In genomic region chr2:169107645-169108044, GRCh38 we compare ENCODE assay signal across 9 cellular contexts. TPM values are rescaled to one million over a fixed set of nuclear protein-coding genes. Genes with fewer than 3 reads are reported as not detected.
DNase-seq lines count a peak whose midpoint lies in the region; ATAC-seq, FAIRE-seq and TF ChIP-seq lines count a peak whose summit lies in the region.
"Had no signal": no experiment of that assay in that cellular context is flagged by ENCODE, and none has a peak within 500 bp of the region (broad histone marks: within the 10 kb centered on the region; RNA-seq: fewer than 3 reads in every experiment).

No MANE protein-coding gene starts in this region.

- H3K36me3 Mint-ChIP-seq in Caco-2 (ENCODE audit: insufficient read depth, unreplicated experiment): no peaks in the 10 kb centered on the region
- H3K36me3 Mint-ChIP-seq in type B pancreatic cell: no peaks in the 10 kb centered on the region

- POLR2A ChIA-PET in K562 (lab: Yijun Ruan, JAX): interaction anchor here (1.3 kb wide), 2 partner anchors 12 kb away, joined by 4 read pairs; no protein-coding TSS in a partner anchor
- POLR2A ChIA-PET in Caco-2 (lab: Charles Lee): no interaction called here

- no peak overlapping the region for H2AFZ ChIP-seq in K562 (ENCODE audit: low read depth, low read length)
- H2AFZ ChIP-seq: GM23248 had no signal

- no peaks in the 10 kb centered on the region for H3K27me3 ChIP-seq in K562 (ENCODE audit: control insufficient read depth in 2 of 2, insufficient read depth in 2 of 2, low read length in 2 of 2)
- no peaks in the 10 kb centered on the region; the same call in 1 of the 2 replicates for H3K27me3 ChIP-seq in Caco-2 (replicated peaks; ENCODE audit: control insufficient read depth, insufficient read depth, low read length)

- H3K36me3 ChIP-seq in K562 (ENCODE audit: control insufficient read depth, insufficient read depth, low read length) (no peaks in the 10 kb centered on the region), Caco-2 (ENCODE audit: control insufficient read depth, insufficient read depth, low read length) (no peaks in the 10 kb centered on the region)

- H3K27me3 Mint-ChIP-seq in Caco-2 (ENCODE audit: insufficient read depth, unreplicated experiment) (peaks cover 14% of the 10 kb centered on the region), type B pancreatic cell (peaks cover 38% of the 10 kb centered on the region)

- H3K27ac ChIP-seq in K562 (ENCODE audit: extremely low read depth, low read depth, low read length): no peak overlapping the region
- H3K27ac ChIP-seq: GM23248 had no signal

- no peak for FAIRE-seq in K562 (lab: Jason Lieb, UNC)

- no peak overlapping the region for H3K4me2 ChIP-seq in K562 (ENCODE audit: insufficient read depth, low read length)

- no peaks in the 10 kb centered on the region for H3K79me2 ChIP-seq in K562 (ENCODE audit: control insufficient read depth, insufficient read depth, low read length)

- no peak for DNase-seq in K562 (ENCODE audit: extremely low read depth in 1 of 4, low spot score in 3 of 4)
- no peak for DNase-seq in Caco-2
- DNase-seq in type B pancreatic cell (ENCODE audit: extremely low spot score, unreplicated experiment): no peak
- no peak for DNase-seq in NCI-H2107 treated with DMSO at 0.1 percent for 48 hours (lab: John Stamatoyannopoulos, UW; ENCODE audit: unreplicated experiment)
- DNase-seq in inferior parietal cortex (ENCODE audit: extremely low spot score): no peak
- DNase-seq: GM23248 had no signal

- TF ChIP-seq RAD21 in K562 (CRISPR knock-in tag; conservative IDR thresholded peaks at IDR 0.05 in 1 of 2, IDR thresholded peaks at IDR 0.05 in 1 of 2): 0 out of 4 replicates have a peak, but pooled peaks of 1 of the 2 experiments have one; percentile 3

- H3K9me3 Mint-ChIP-seq in Caco-2 (ENCODE audit: unreplicated experiment) (no peaks in the 10 kb centered on the region), type B pancreatic cell (no peaks in the 10 kb centered on the region)

- TF ChIP-seq EP300 in K562 (IDR thresholded peaks at IDR 0.05; ENCODE audit: low read length): no peak

- CTCF ChIA-PET in K562 (lab: Yijun Ruan, JAX; ENCODE audit: low intra/inter-chr PET ratio) (interaction anchor here (0.7 to 2.9 kb wide), 2 partner anchors 114 to 168 kb away, joined by 4 to 10 read pairs; no protein-coding TSS in a partner anchor), Caco-2 (lab: Charles Lee) (no interaction called here)

- in situ Hi-C loops in K562 (cut with MboI): no loop called here

- H3K4me3 Mint-ChIP-seq in Caco-2 (ENCODE audit: unreplicated experiment) (no peak overlapping the region), type B pancreatic cell (no peak overlapping the region)

- TF ChIP-seq CTCF in K562 (IDR thresholded peaks at IDR 0.05 in 2 of 3, conservative IDR thresholded peaks at IDR 0.05 in 1 of 3; ENCODE audit: insufficient read depth in 2 of 3, low read depth in 1 of 3, low read length in 3 of 3) (no peak), Caco-2 (IDR thresholded peaks at IDR 0.05; ENCODE audit: insufficient read depth in 1 of 2, low read depth in 1 of 2, low read length in 1 of 2, severe bottlenecking in 1 of 2, unreplicated experiment in 1 of 2) (no peak), type B pancreatic cell (conservative IDR thresholded peaks at IDR 0.05) (no peak)

- H3K27ac Mint-ChIP-seq in Caco-2 (ENCODE audit: unreplicated experiment) (no peak overlapping the region), type B pancreatic cell (no peak overlapping the region)

- BruUV-seq in K562 (replicated peaks; lab: Mats Ljungman, UMichigan) (no TSS peak), Caco-2 (replicated peaks; lab: Mats Ljungman, UMichigan) (no TSS peak)

- intact Hi-C loops in K562 (cut with micrococcal nuclease) (loop anchor here (2.0 to 5.0 kb wide), 2 partner anchors 75 to 169 kb away; partner anchors contain the start of gene ABCB11), Caco-2 (cut with micrococcal nuclease; ENCODE audit: unreplicated experiment) (loop anchor here (5.0 kb wide), 1 partner anchor 170 kb away; no protein-coding TSS in a partner anchor)

- H3K9me1 ChIP-seq in K562 (ENCODE audit: control insufficient read depth, insufficient read depth, low read length): no peaks in the 10 kb centered on the region

- TF ChIP-seq POLR2A in K562 (conservative IDR thresholded peaks at IDR 0.05): no peak

- no peaks in the 10 kb centered on the region for H3K9me3 ChIP-seq in K562 (replicated peaks; ENCODE audit: control insufficient read depth, insufficient read depth, low read depth, low read length)
- no peaks in the 10 kb centered on the region for H3K9me3 ChIP-seq in Caco-2

- 61% methylated on average over 2 of the region's 2 CpGs for WGBS in K562 (ENCODE audit: insufficient coverage, low coverage, missing lambda C conversion rate)

- peaks cover 5% of the 10 kb centered on the region for H3K4me1 Mint-ChIP-seq in Caco-2 (ENCODE audit: low read depth, unreplicated experiment)
- peaks cover 5% of the 10 kb centered on the region for H3K4me1 Mint-ChIP-seq in type B pancreatic cell (ENCODE audit: unreplicated experiment)

- H3K4me1 ChIP-seq in K562 (replicated peaks in 1 of 2; ENCODE audit: control insufficient read depth in 2 of 2, insufficient read depth in 2 of 2, low read length in 2 of 2) (peaks cover 0 to 17% of the 10 kb centered on the region in 2 experiments; a peak in 4 of 5 replicates), Caco-2 (peaks cover 3% of the 10 kb centered on the region; the same call in 1 of the 2 replicates)

- H3K9ac ChIP-seq in K562 (ENCODE audit: insufficient read depth in 1 of 2, low read depth in 2 of 2, low read length in 2 of 2): no peak overlapping the region
- H3K9ac ChIP-seq: GM23248 had no signal

- H4K20me1 ChIP-seq in K562 (replicated peaks; ENCODE audit: control insufficient read depth, insufficient read depth, low read length): no peaks in the 10 kb centered on the region

- H3K4me3 ChIP-seq in K562: no peak overlapping the region
- H3K4me3 ChIP-seq in Caco-2 (ENCODE audit: low read depth, low read length): no peak overlapping the region
- H3K4me3 ChIP-seq: GM23248 had no signal

- ATAC-seq in GM18520 (IDR thresholded peaks at IDR 0.05; ENCODE audit: unreplicated experiment) (peak; percentile 86), GM21447 (IDR thresholded peaks at IDR 0.05; ENCODE audit: unreplicated experiment) (peak; percentile 93), HG03521 (IDR thresholded peaks at IDR 0.05; ENCODE audit: unreplicated experiment) (peak; percentile 70), K562 (no peak)

TF ChIP-seq in K562, 482 proteins besides CTCF, POLR2A, EP300 and RAD21 (continues in another document):
- TF ChIP-seq SPI1 (IDR thresholded peaks at IDR 0.05; ENCODE audit: borderline replicate concordance, low read depth, low read length): peak; percentile 41; the same call in 1 of the 2 replicates
- no peak for TF ChIP-seq PHF8 (IDR thresholded peaks at IDR 0.05; ENCODE audit: borderline replicate concordance, low read length)
- no peak for TF ChIP-seq NCOA1 (IDR thresholded peaks at IDR 0.05; ENCODE audit: low read depth)
- TF ChIP-seq THRA (IDR thresholded peaks at IDR 0.05): no peak
- TF ChIP-seq ETV1 (tag; conservative IDR thresholded peaks at IDR 0.05; ENCODE audit: low read depth): no peak

RNA-seq across cellular contexts. Expression of gene DHRS9, which starts 38.3 kb away (rescaled TPM):
- total RNA-seq in K562 (2011; cell fraction: chromatin; rRNA removed; ENCODE audit: low replicate concordance): 0.28 and 0.58 TPM in 2 replicates
- 0.50 and 0.53 TPM in 2 replicates for total RNA-seq in K562 (2011; cell fraction: nucleolus; rRNA removed)
- 0.73 and 0.99 TPM in 2 replicates for total RNA-seq in K562 (2011; cell fraction: nucleoplasm; rRNA removed)
- 0.08 and 0.27 TPM in 2 replicates for total RNA-seq in K562 (2014; rRNA removed)
- 0.32 and 0.69 TPM in 2 replicates for total RNA-seq in K562 (2014; rRNA removed; fragmentation: Illumina TruSeq; extraction: Trizol)
- 1.5 and 1.8 TPM in 2 replicates for total RNA-seq in K562 (2015; rRNA removed; fragmentation: Illumina TruSeq; extraction: Trizol)
- 0.27 and 0.49 TPM in 2 replicates for total RNA-seq in K562 (2021)
- polyA plus RNA-seq in K562 (2011; rRNA removed): 0.54 and 0.71 TPM in 2 replicates
- polyA plus RNA-seq in K562 (2011; cell fraction: cytosol; rRNA removed): 0.19 TPM in 2 replicates
- polyA plus RNA-seq in K562 (2011; cell fraction: nucleus; rRNA removed): 0.18 and 0.59 TPM in 2 replicates
- 0.76 and 0.79 TPM in 2 replicates for polyA plus RNA-seq in K562 (2012)
- 0.43 and 0.54 TPM in 2 replicates for polyA plus RNA-seq in K562 (2014; fragmentation: Illumina TruSeq; extraction: Trizol)
- 1 to 10 TPM; 1.4 to 1.7 TPM for polyA plus RNA-seq in K562 (2014; fragmentation: Nextera tagmentation; extraction: Ambion mirVana)
- 0.65 and 1.9 TPM in 2 replicates for polyA plus RNA-seq in K562 (2014; rRNA removed)
- 0.28 and 0.39 TPM in 2 replicates for polyA minus RNA-seq in K562 (2011; rRNA and poly(A)+ RNA removed)
- not detected in 2 replicates for polyA minus RNA-seq in K562 (2011; cell fraction: cytosol; rRNA and poly(A)+ RNA removed)
- 0.27 and 0.33 TPM in 2 replicates for polyA minus RNA-seq in K562 (2011; cell fraction: nucleus; rRNA and poly(A)+ RNA removed)
- not detected in 2 replicates for total RNA-seq in Caco-2 (2022)
- total RNA-seq in type B pancreatic cell (ENCODE audit: low replicate concordance): 0.75 and 1.3 TPM in 2 replicates
- total RNA-seq: GM23248 had no signal
- polyA plus RNA-seq: GM23248 had no signal
